13 cellular contexts compared by ENCODE assay signal in the genomic region with DNA sequence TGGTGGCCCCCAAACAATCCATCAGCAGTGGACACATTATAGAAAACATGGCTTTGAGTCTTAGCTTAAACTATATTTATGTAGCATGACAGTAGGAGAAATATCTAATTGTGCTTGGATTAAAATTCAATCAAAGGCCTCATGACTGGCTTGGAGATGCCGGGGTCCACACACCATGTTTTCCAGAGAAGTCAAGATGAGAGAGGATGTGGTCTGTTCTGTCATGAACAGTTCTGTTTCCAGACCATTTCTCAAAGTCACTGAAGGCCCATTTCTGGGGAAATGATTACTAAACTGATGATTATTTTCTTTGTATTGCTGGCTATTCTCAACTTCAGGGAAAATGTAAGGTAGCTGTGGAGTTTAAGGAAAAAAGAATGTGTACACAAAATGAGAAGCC.
A peak's percentile ranks its signal among the peaks of the same experiment; 100 is the strongest.
DNase-seq lines count a peak whose midpoint lies in the region; ATAC-seq and TF ChIP-seq lines count a peak whose summit lies in the region.
"Had no signal": no experiment of that assay in that cellular context is flagged by ENCODE, and none has a peak within 500 bp of the region (broad histone marks: within the 10 kb centered on the region; RNA-seq: fewer than 3 reads in every experiment).

No MANE protein-coding gene starts in this region.

- peak overlapping the region; percentile 12 for H3K4me3 Mint-ChIP-seq in activated T-cell treated with anti-CD3 and anti-CD28 coated beads, Interleukin-2, amount 50 U/mL, for 24 hours
- no peak overlapping the region for H3K4me3 Mint-ChIP-seq in HFFc6
- no peak overlapping the region for H3K4me3 Mint-ChIP-seq in activated naive CD8-positive, alpha-beta T cell treated with anti-CD3 and anti-CD28 coated beads for 36 hours
- H3K4me3 Mint-ChIP-seq in stimulated activated effector memory CD8-positive, alpha-beta T cell treated with anti-CD3 and anti-CD28 coated beads, Interleukin-12 subunit alpha, Interleukin-12 subunit beta, amount 100 ng/mL, for 72 hours: no peak overlapping the region
- H3K4me3 Mint-ChIP-seq: CD8-positive, alpha-beta T cell had no signal

- peaks cover 46% of the 10 kb centered on the region for H3K4me1 Mint-ChIP-seq in activated T-cell treated with anti-CD3 and anti-CD28 coated beads, Interleukin-2, amount 50 U/mL, for 24 hours (ENCODE audit: low read depth)
- H3K4me1 Mint-ChIP-seq in HFFc6 (ENCODE audit: low read depth): peaks cover 9% of the 10 kb centered on the region; the same call in 1 of the 2 replicates
- peaks cover 29% of the 10 kb centered on the region for H3K4me1 Mint-ChIP-seq in activated naive CD8-positive, alpha-beta T cell treated with anti-CD3 and anti-CD28 coated beads for 36 hours
- H3K4me1 Mint-ChIP-seq in stimulated activated effector memory CD8-positive, alpha-beta T cell treated with anti-CD3 and anti-CD28 coated beads, Interleukin-12 subunit alpha, Interleukin-12 subunit beta, amount 100 ng/mL, for 72 hours: peaks cover 28% of the 10 kb centered on the region

- peaks cover 41% of the 10 kb centered on the region for H3K36me3 Mint-ChIP-seq in activated T-cell treated with anti-CD3 and anti-CD28 coated beads, Interleukin-2, amount 50 U/mL, for 24 hours (ENCODE audit: low read depth)
- peaks cover 23% of the 10 kb centered on the region for H3K36me3 Mint-ChIP-seq in HFFc6 (ENCODE audit: low read depth)
- peaks cover 42% of the 10 kb centered on the region for H3K36me3 Mint-ChIP-seq in activated naive CD8-positive, alpha-beta T cell treated with anti-CD3 and anti-CD28 coated beads for 36 hours
- H3K36me3 Mint-ChIP-seq in stimulated activated effector memory CD8-positive, alpha-beta T cell treated with anti-CD3 and anti-CD28 coated beads, Interleukin-12 subunit alpha, Interleukin-12 subunit beta, amount 100 ng/mL, for 72 hours: peaks cover 27% of the 10 kb centered on the region

- H3K27me3 Mint-ChIP-seq in activated T-cell treated with anti-CD3 and anti-CD28 coated beads, Interleukin-2, amount 50 U/mL, for 24 hours: peaks cover 5% of the 10 kb centered on the region
- H3K27me3 Mint-ChIP-seq in HFFc6 (ENCODE audit: insufficient read depth): no peaks in the 10 kb centered on the region
- no peaks in the 10 kb centered on the region for H3K27me3 Mint-ChIP-seq in activated naive CD8-positive, alpha-beta T cell treated with anti-CD3 and anti-CD28 coated beads for 36 hours

- no peak for DNase-seq in activated T-cell treated with anti-CD3 and anti-CD28 coated beads, Interleukin-2, amount 50 U/mL, for 24 hours
- DNase-seq in activated T-cell treated with anti-CD3 and anti-CD28 coated beads for 4 hours: no peak
- DNase-seq in HFFc6: no peak
- DNase-seq in activated naive CD8-positive, alpha-beta T cell treated with anti-CD3 and anti-CD28 coated beads for 36 hours: no peak
- no peak for DNase-seq in stimulated activated effector memory CD8-positive, alpha-beta T cell treated with anti-CD3 and anti-CD28 coated beads, Interleukin-12 subunit alpha, Interleukin-12 subunit beta, amount 100 ng/mL, for 72 hours (ENCODE audit: low spot score in 2 of 2)
- DNase-seq: CD8-positive, alpha-beta T cell; NCI-H1105; NCI-H748 treated with DMSO at 0.1 percent for 48 hours; NK-92 treated with Interleukin-12 subunit alpha and Interleukin-12 subunit beta, amount 100 ng/mL, for 24 hours; Peyer's patch had no signal

- H3K9me3 Mint-ChIP-seq in activated T-cell treated with anti-CD3 and anti-CD28 coated beads, Interleukin-2, amount 50 U/mL, for 24 hours: peaks cover 2% of the 10 kb centered on the region
- no peaks in the 10 kb centered on the region for H3K9me3 Mint-ChIP-seq in HFFc6
- no peaks in the 10 kb centered on the region for H3K9me3 Mint-ChIP-seq in activated naive CD8-positive, alpha-beta T cell treated with anti-CD3 and anti-CD28 coated beads for 36 hours
- H3K9me3 Mint-ChIP-seq in stimulated activated effector memory CD8-positive, alpha-beta T cell treated with anti-CD3 and anti-CD28 coated beads, Interleukin-12 subunit alpha, Interleukin-12 subunit beta, amount 100 ng/mL, for 72 hours: no peaks in the 10 kb centered on the region
- H3K9me3 Mint-ChIP-seq: CD8-positive, alpha-beta T cell had no signal

- H3K27ac Mint-ChIP-seq in activated T-cell treated with anti-CD3 and anti-CD28 coated beads, Interleukin-2, amount 50 U/mL, for 24 hours: peak overlapping the region; percentile 92
- H3K27ac Mint-ChIP-seq in HFFc6: peak overlapping the region; percentile 5; the same call in 1 of the 2 replicates
- H3K27ac Mint-ChIP-seq in activated naive CD8-positive, alpha-beta T cell treated with anti-CD3 and anti-CD28 coated beads for 36 hours: peak overlapping the region; percentile 81
- peak overlapping the region; percentile 53 for H3K27ac Mint-ChIP-seq in stimulated activated effector memory CD8-positive, alpha-beta T cell treated with anti-CD3 and anti-CD28 coated beads, Interleukin-12 subunit alpha, Interleukin-12 subunit beta, amount 100 ng/mL, for 72 hours
- H3K27ac Mint-ChIP-seq: CD8-positive, alpha-beta T cell had no signal

- TF ChIP-seq CTCF in HFFc6 (IDR thresholded peaks at IDR 0.05): no peak

- ATAC-seq in stimulated activated effector memory CD8-positive, alpha-beta T cell treated with anti-CD3 and anti-CD28 coated beads, Interleukin-12 subunit alpha, Interleukin-12 subunit beta, amount 100 ng/mL, for 72 hours: peak; percentile 74
- ATAC-seq in GM21526 (IDR thresholded peaks at IDR 0.05; ENCODE audit: low FRiP score, unreplicated experiment) (no peak), SK-N-SH treated with all-trans-retinoic acid at 6 μM for 48 hours (no peak), GM19452 (IDR thresholded peaks at IDR 0.05; ENCODE audit: unreplicated experiment) (no peak)
- ATAC-seq: CD8-positive, alpha-beta T cell had no signal

TF ChIP-seq in SK-N-SH treated with all-trans-retinoic acid at 6 μM for 48 hours, 23 proteins besides CTCF, POLR2A, EP300 and RAD21 (continues in another document):
- TF ChIP-seq, protein P1, sequence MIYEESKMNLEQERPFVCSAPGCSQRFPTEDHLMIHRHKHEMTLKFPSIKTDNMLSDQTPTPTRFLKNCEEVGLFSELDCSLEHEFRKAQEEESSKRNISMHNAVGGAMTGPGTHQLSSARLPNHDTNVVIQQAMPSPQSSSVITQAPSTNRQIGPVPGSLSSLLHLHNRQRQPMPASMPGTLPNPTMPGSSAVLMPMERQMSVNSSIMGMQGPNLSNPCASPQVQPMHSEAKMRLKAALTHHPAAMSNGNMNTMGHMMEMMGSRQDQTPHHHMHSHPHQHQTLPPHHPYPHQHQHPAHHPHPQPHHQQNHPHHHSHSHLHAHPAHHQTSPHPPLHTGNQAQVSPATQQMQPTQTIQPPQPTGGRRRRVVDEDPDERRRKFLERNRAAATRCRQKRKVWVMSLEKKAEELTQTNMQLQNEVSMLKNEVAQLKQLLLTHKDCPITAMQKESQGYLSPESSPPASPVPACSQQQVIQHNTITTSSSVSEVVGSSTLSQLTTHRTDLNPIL (CRISPR knock-in tag; IDR thresholded peaks at IDR 0.05; ENCODE audit: low read depth): no peak
- no peak for TF ChIP-seq TCF4 (CRISPR knock-in tag; IDR thresholded peaks at IDR 0.05; ENCODE audit: borderline replicate concordance)
- no peak for TF ChIP-seq GLIS3 (CRISPR knock-in tag; IDR thresholded peaks at IDR 0.05)
- TF ChIP-seq, protein P2, sequence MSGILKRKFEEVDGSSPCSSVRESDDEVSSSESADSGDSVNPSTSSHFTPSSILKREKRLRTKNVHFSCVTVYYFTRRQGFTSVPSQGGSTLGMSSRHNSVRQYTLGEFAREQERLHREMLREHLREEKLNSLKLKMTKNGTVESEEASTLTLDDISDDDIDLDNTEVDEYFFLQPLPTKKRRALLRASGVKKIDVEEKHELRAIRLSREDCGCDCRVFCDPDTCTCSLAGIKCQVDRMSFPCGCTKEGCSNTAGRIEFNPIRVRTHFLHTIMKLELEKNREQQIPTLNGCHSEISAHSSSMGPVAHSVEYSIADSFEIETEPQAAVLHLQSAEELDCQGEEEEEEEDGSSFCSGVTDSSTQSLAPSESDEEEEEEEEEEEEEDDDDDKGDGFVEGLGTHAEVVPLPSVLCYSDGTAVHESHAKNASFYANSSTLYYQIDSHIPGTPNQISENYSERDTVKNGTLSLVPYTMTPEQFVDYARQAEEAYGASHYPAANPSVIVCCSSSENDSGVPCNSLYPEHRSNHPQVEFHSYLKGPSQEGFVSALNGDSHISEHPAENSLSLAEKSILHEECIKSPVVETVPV (CRISPR knock-in tag; IDR thresholded peaks at IDR 0.05): no peak
- TF ChIP-seq, protein P3, sequence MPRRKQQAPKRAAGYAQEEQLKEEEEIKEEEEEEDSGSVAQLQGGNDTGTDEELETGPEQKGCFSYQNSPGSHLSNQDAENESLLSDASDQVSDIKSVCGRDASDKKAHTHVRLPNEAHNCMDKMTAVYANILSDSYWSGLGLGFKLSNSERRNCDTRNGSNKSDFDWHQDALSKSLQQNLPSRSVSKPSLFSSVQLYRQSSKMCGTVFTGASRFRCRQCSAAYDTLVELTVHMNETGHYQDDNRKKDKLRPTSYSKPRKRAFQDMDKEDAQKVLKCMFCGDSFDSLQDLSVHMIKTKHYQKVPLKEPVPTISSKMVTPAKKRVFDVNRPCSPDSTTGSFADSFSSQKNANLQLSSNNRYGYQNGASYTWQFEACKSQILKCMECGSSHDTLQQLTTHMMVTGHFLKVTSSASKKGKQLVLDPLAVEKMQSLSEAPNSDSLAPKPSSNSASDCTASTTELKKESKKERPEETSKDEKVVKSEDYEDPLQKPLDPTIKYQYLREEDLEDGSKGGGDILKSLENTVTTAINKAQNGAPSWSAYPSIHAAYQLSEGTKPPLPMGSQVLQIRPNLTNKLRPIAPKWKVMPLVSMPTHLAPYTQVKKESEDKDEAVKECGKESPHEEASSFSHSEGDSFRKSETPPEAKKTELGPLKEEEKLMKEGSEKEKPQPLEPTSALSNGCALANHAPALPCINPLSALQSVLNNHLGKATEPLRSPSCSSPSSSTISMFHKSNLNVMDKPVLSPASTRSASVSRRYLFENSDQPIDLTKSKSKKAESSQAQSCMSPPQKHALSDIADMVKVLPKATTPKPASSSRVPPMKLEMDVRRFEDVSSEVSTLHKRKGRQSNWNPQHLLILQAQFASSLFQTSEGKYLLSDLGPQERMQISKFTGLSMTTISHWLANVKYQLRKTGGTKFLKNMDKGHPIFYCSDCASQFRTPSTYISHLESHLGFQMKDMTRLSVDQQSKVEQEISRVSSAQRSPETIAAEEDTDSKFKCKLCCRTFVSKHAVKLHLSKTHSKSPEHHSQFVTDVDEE (CRISPR knock-in tag; IDR thresholded peaks at IDR 0.05): no peak
- no peak for TF ChIP-seq ZFP30 (CRISPR knock-in tag; IDR thresholded peaks at IDR 0.05)
- no peak for TF ChIP-seq ISL1 (CRISPR knock-in tag; IDR thresholded peaks at IDR 0.05)
- no peak for TF ChIP-seq ZNF8 (CRISPR knock-in tag; IDR thresholded peaks at IDR 0.05)
- TF ChIP-seq BACH2 (CRISPR knock-in tag; IDR thresholded peaks at IDR 0.05; ENCODE audit: borderline replicate concordance): no peak
- no peak for TF ChIP-seq CSDC2 (CRISPR knock-in tag; IDR thresholded peaks at IDR 0.05)

Comparison
In these comparisons a context has a peak if more than half of its experiments do, and no peak if none do; other contexts are left out.
1. H3K27ac Mint-ChIP-seq: peak in every context shown above with its lines; median percentile 92 in activated T-cell treated with anti-CD3 and anti-CD28 coated beads, Interleukin-2, amount 50 U/mL, for 24 hours; 81 in activated naive CD8-positive, alpha-beta T cell treated with anti-CD3 and anti-CD28 coated beads for 36 hours; 53 in stimulated activated effector memory CD8-positive, alpha-beta T cell treated with anti-CD3 and anti-CD28 coated beads, Interleukin-12 subunit alpha, Interleukin-12 subunit beta, amount 100 ng/mL, for 72 hours; 5 in HFFc6.